8 cellular contexts compared by ENCODE assay signal in genomic region chr6:111603648-111604047, GRCh38. TPM values are rescaled to one million over a fixed set of nuclear protein-coding genes. Genes with fewer than 3 reads are reported as not detected.
A peak's percentile ranks its signal among the peaks of the same experiment; 100 is the strongest.
DNase-seq lines count a peak whose midpoint lies in the region; ATAC-seq and TF ChIP-seq lines count a peak whose summit lies in the region.

No MANE protein-coding gene starts in this region.

- peak overlapping the region; percentile 84 for H3K4me3 Mint-ChIP-seq in WTC11

- H3K4me1 ChIP-seq in HEK293 (ENCODE audit: control insufficient read depth, insufficient read depth, low read length), result peaks cover 25% of the 10 kb centered on the region

- no peaks in the 10 kb centered on the region for H3K9me3 ChIP-seq in HEK293 (ENCODE audit: control insufficient read depth, insufficient read depth, low read depth, low read length)

- TF ChIP-seq CTCF in HEK293 (tag by site-specific recombination; IDR thresholded peaks at IDR 0.05) (no peak), WTC11 (IDR thresholded peaks at IDR 0.05) (no peak)

- ATAC-seq in WTC11 (no peak), GM21528 (IDR thresholded peaks at IDR 0.05; ENCODE audit: low FRiP score, unreplicated experiment) (no peak), GM21423 (IDR thresholded peaks at IDR 0.05; ENCODE audit: unreplicated experiment) (no peak)

- H3K27ac ChIP-seq in HEK293 (ENCODE audit: extremely low read depth, low read depth, low read length) (peak overlapping the region; percentile 79; the same call in 1 of the 2 replicates), skin epidermis (peak overlapping the region in 20 of 21 experiments; percentile 79 to 98 (median 93))

- no peaks in the 10 kb centered on the region for H3K9me3 Mint-ChIP-seq in WTC11

- H3K27ac Mint-ChIP-seq in WTC11, result peak overlapping the region; percentile 15; the same call in 1 of the 2 replicates

- no peaks in the 10 kb centered on the region for H3K27me3 Mint-ChIP-seq in WTC11 (ENCODE audit: low read depth)

- H3K4me3 ChIP-seq in HEK293 (ENCODE audit: low read depth, low read length) (no peak overlapping the region), skin epidermis (peak overlapping the region in 6 of 7 experiments; percentile 38 to 64 (median 53))

- no peak for DNase-seq in WTC11 (ENCODE audit: low spot score)
- DNase-seq in fibroblast of peridontal ligament (ENCODE audit: extremely low read depth), result peak; percentile 28
- DNase-seq in HK-2 (ENCODE audit: unreplicated experiment), result no peak
- no peak for DNase-seq in NCI-H1436 (lab: John Stamatoyannopoulos, UW)

- no peaks in the 10 kb centered on the region for H3K36me3 ChIP-seq in HEK293 (ENCODE audit: control insufficient read depth in 2 of 2, insufficient read depth in 1 of 2, low read length in 2 of 2)

- CTCF ChIA-PET in HEK293 (lab: Yijun Ruan, JAX) (interaction anchor here (0.6 to 1.3 kb wide), 4 partner anchors 38 to 83 kb away, joined by 3 to 5 read pairs (median 4); no protein-coding TSS in a partner anchor), WTC11 (lab: Charles Lee) (no interaction called here)

- peaks cover 39% of the 10 kb centered on the region for H3K4me1 Mint-ChIP-seq in WTC11

- H3K36me3 Mint-ChIP-seq in WTC11, result peaks cover 3% of the 10 kb centered on the region; the same call in 1 of the 2 replicates

- POLR2A ChIA-PET in HEK293 (lab: Yijun Ruan, JAX), result interaction anchor here (4.3 kb wide), 1 partner anchor 121 kb away, joined by 56 read pairs; the partner anchor contains the start of gene REV3L
- POLR2A ChIA-PET in WTC11 (lab: Charles Lee), result no interaction called here

TF ChIP-seq in HEK293, 187 proteins besides CTCF, POLR2A, EP300 and RAD21:
- peak; percentile 62 for TF ChIP-seq FEZF1 (tag by site-specific recombination; IDR thresholded peaks at IDR 0.05)
- TF ChIP-seq ZNF121 (tag by site-specific recombination; IDR thresholded peaks at IDR 0.05), result no peak
- TF ChIP-seq MYNN (tag by site-specific recombination; IDR thresholded peaks at IDR 0.05; ENCODE audit: borderline replicate concordance), result no peak
- no peak for TF ChIP-seq ZNF350 (tag by site-specific recombination; IDR thresholded peaks at IDR 0.05)

TF ChIP-seq in WTC11, 78 proteins besides CTCF, POLR2A, EP300 and RAD21:
- TF ChIP-seq CDX4 (CRISPR knock-in tag; IDR thresholded peaks at IDR 0.05; ENCODE audit: borderline replicate concordance), result no peak
- no peak for TF ChIP-seq ATF6 (CRISPR knock-in tag; IDR thresholded peaks at IDR 0.05)
- no peak for TF ChIP-seq MXD4 (CRISPR knock-in tag; IDR thresholded peaks at IDR 0.05; ENCODE audit: borderline replicate concordance)
- TF ChIP-seq ZNF416 (CRISPR knock-in tag; IDR thresholded peaks at IDR 0.05), result no peak
- TF ChIP-seq PRRX2 (CRISPR knock-in tag; IDR thresholded peaks at IDR 0.05), result no peak
- no peak for TF ChIP-seq MLX (CRISPR knock-in tag; IDR thresholded peaks at IDR 0.05)
- no peak for TF ChIP-seq FOXP4 (CRISPR knock-in tag; IDR thresholded peaks at IDR 0.05)
- no peak for TF ChIP-seq ZBTB43 (CRISPR knock-in tag; IDR thresholded peaks at IDR 0.05)
TF ChIP-seq in WTC11: peak in this region for 0.

RNA-seq across cellular contexts. Expression of gene TRAF3IP2, which starts 2.0 kb away (rescaled TPM):
- 25.8 to 32.3 TPM (median 30.7 TPM) in 3 replicates for total RNA-seq in WTC11 (2021)
